ENCODE assay signal across 9 cellular contexts in genomic region chr12:124700810-124701594, GRCh38.
DNase-seq lines count a peak whose midpoint lies in the region; ATAC-seq, FAIRE-seq and TF ChIP-seq lines count a peak whose summit lies in the region.
"Had no signal": no experiment of that assay in that cellular context is flagged by ENCODE, and none has a peak within 500 bp of the region (broad histone marks: within the 10 kb centered on the region; RNA-seq: fewer than 3 reads in every experiment).

No MANE protein-coding gene starts in this region.

- peak overlapping the region; percentile 21 to 49 for H3K4ac ChIP-seq in mesenchymal stem cell (ENCODE audit: low read depth in 1 of 2, low read length in 2 of 2)

- no peak overlapping the region for H3K23ac ChIP-seq in mesenchymal stem cell (ENCODE audit: low read length in 2 of 2)

- POLR2A ChIA-PET in endothelial cell of umbilical vein (lab: Charles Lee) = no interaction called here

- no peaks in the 10 kb centered on the region for H3K79me2 ChIP-seq in endothelial cell of umbilical vein (ENCODE audit: control insufficient read depth, insufficient read depth, low read length)

- intact Hi-C loops in endothelial cell of umbilical vein (cut with micrococcal nuclease) = no loop called here
- intact Hi-C loops in thyroid gland (cut with DNase I) = no loop called here

- BruUV-seq in endothelial cell of umbilical vein (replicated peaks; lab: Mats Ljungman, UMichigan) = no TSS peak

- peak overlapping the region; percentile 77 for H2BK120ac ChIP-seq in mesenchymal stem cell (ENCODE audit: low read depth, low read length)

- H3K36me3 ChIP-seq in endothelial cell of umbilical vein (ENCODE audit: control insufficient read depth in 2 of 2, extremely low read depth in 1 of 2, insufficient read depth in 2 of 2, low read length in 2 of 2) (no peaks in the 10 kb centered on the region), mesenchymal stem cell (ENCODE audit: control insufficient read depth in 1 of 2, insufficient read depth in 2 of 2, low read depth in 1 of 2, low read length in 2 of 2) (no peaks in the 10 kb centered on the region), thyroid gland (no peaks in the 10 kb centered on the region)

- H3K79me1 ChIP-seq in mesenchymal stem cell (replicated peaks; ENCODE audit: low read length, poor library complexity, severe bottlenecking) = no peaks in the 10 kb centered on the region

- H3K27ac ChIP-seq in endothelial cell of umbilical vein (ENCODE audit: insufficient read depth, low read depth, low read length) (no peak overlapping the region), mesenchymal stem cell (ENCODE audit: low read length, poor library complexity, severe bottlenecking) (no peak overlapping the region), thyroid gland (peak overlapping the region; percentile 52 to 86 (median 58))

- peak overlapping the region; percentile 23 to 86 for H2BK12ac ChIP-seq in mesenchymal stem cell (ENCODE audit: low read length in 2 of 2)

- CTCF ChIA-PET in endothelial cell of umbilical vein (lab: Charles Lee) = interaction anchor here (0.6 to 1.6 kb wide), 6 partner anchors 9 to 138 kb away, joined by 3 to 7 read pairs (median 4); no protein-coding TSS in a partner anchor

- H3K4me3 ChIP-seq in endothelial cell of umbilical vein (replicated peaks in 1 of 3; ENCODE audit: insufficient read depth in 1 of 3, low read depth in 1 of 3, low read length in 3 of 3) (no peak overlapping the region), mesenchymal stem cell (ENCODE audit: insufficient read depth in 1 of 2, low read depth in 1 of 2, low read length in 2 of 2) (no peak overlapping the region), thyroid gland (replicated peaks in 1 of 3) (no peak overlapping the region)

- peak overlapping the region; percentile 90 for H2AK5ac ChIP-seq in mesenchymal stem cell (ENCODE audit: low read length, severe bottlenecking)

- H3K9me1 ChIP-seq in endothelial cell of umbilical vein (replicated peaks; ENCODE audit: control insufficient read depth, extremely low read depth, insufficient read depth, low read length) = no peaks in the 10 kb centered on the region

- H3K9ac ChIP-seq in endothelial cell of umbilical vein (replicated peaks; ENCODE audit: extremely low read depth, insufficient read depth, low read length) (no peak overlapping the region), mesenchymal stem cell (ENCODE audit: low read length) (peak overlapping the region; percentile 26)

- H3K14ac ChIP-seq in mesenchymal stem cell (ENCODE audit: low read length in 2 of 2) = peak overlapping the region in 1 of 2 experiments; percentile 5

- peak overlapping the region; percentile 21 for H4K8ac ChIP-seq in mesenchymal stem cell (ENCODE audit: low read length)

- TF ChIP-seq CTCF in endothelial cell of umbilical vein (IDR thresholded peaks at IDR 0.05; ENCODE audit: extremely low read depth in 1 of 2, insufficient read depth in 1 of 2, low read depth in 1 of 2, low read length in 2 of 2) (no peak), thyroid gland (IDR thresholded peaks at IDR 0.05) (no peak)

- H4K20me1 ChIP-seq in endothelial cell of umbilical vein (replicated peaks; ENCODE audit: control insufficient read depth, extremely low read depth, insufficient read depth, low read length) = no peaks in the 10 kb centered on the region

- H2AFZ ChIP-seq in endothelial cell of umbilical vein (ENCODE audit: low read depth, low read length) (peak overlapping the region; percentile 14), mesenchymal stem cell (ENCODE audit: low read depth, low read length) (no peak overlapping the region)

- DNase-seq in NCI-H226 (peak; percentile 56), endothelial cell of umbilical vein (ENCODE audit: low read depth, low spot score) (peak; percentile 47), mesenchymal stem cell (no peak), thyroid gland (peak; percentile 70 to 75), NCI-H2107 (lab: John Stamatoyannopoulos, UW) (no peak), OCI-M1 (lab: John Stamatoyannopoulos, UW) (no peak), NCI-H524 (lab: John Stamatoyannopoulos, UW) (no peak)
- DNase-seq: cerebellar nuclear complex had no signal

- 68% methylated on average over 17 of the region's 17 CpGs for WGBS in mesenchymal stem cell
- 58 to 67% methylated on average over 5 to 16 of the region's 17 CpGs for WGBS in thyroid gland, 2 donors

- H3K18ac ChIP-seq in mesenchymal stem cell (ENCODE audit: low read depth in 1 of 2, low read length in 2 of 2) = peak overlapping the region; percentile 40 to 80

- peaks cover 0 to 1% of the 10 kb centered on the region in 2 experiments for H3K27me3 ChIP-seq in endothelial cell of umbilical vein (ENCODE audit: control insufficient read depth in 2 of 2, insufficient read depth in 2 of 2, low read length in 2 of 2)
- H3K27me3 ChIP-seq in mesenchymal stem cell (ENCODE audit: control insufficient read depth in 1 of 2, insufficient read depth in 1 of 2, low read length in 2 of 2) = peaks cover 0 to 23% of the 10 kb centered on the region in 2 experiments
- no peaks in the 10 kb centered on the region for H3K27me3 ChIP-seq in thyroid gland

- H3K9me3 ChIP-seq in endothelial cell of umbilical vein (replicated peaks; ENCODE audit: control insufficient read depth, insufficient read depth, low read length) (no peaks in the 10 kb centered on the region), mesenchymal stem cell (ENCODE audit: control insufficient read depth, low read length) (no peaks in the 10 kb centered on the region), thyroid gland (no peaks in the 10 kb centered on the region)

- H2BK15ac ChIP-seq in mesenchymal stem cell (ENCODE audit: low read depth, poor library complexity, severe bottlenecking) = peak overlapping the region; percentile 18

- peak; percentile 20 for TF ChIP-seq POLR2A in endothelial cell of umbilical vein (IDR thresholded peaks at IDR 0.05; ENCODE audit: low read depth, low read length)
- peak in 1 of 2 donors; percentile 49 for TF ChIP-seq POLR2A in thyroid gland (IDR thresholded peaks at IDR 0.05)

- dilution Hi-C loops in endothelial cell of umbilical vein (cut with MboI; ENCODE audit: extremely low pct_ligation_motif_present, low sequenced_read_pairs) = no loop called here

- ATAC-seq in GM18870 (IDR thresholded peaks at IDR 0.05; ENCODE audit: unreplicated experiment) = no peak

- H3K4me1 ChIP-seq in endothelial cell of umbilical vein (ENCODE audit: control insufficient read depth, extremely low read depth, insufficient read depth, low read length) (peaks cover 7% of the 10 kb centered on the region), mesenchymal stem cell (ENCODE audit: control insufficient read depth, insufficient read depth, low read depth, low read length) (peaks cover 20% of the 10 kb centered on the region), thyroid gland (peaks cover 26 to 65% of the 10 kb centered on the region in 2 donors)

- H2BK5ac ChIP-seq in mesenchymal stem cell (ENCODE audit: low read depth, low read length, poor library complexity, severe bottlenecking) = no peak overlapping the region

- peak overlapping the region; percentile 87 for H4K91ac ChIP-seq in mesenchymal stem cell (ENCODE audit: low read length)

- no peak for FAIRE-seq in endothelial cell of umbilical vein (lab: Jason Lieb, UNC)

- H3K4me2 ChIP-seq in endothelial cell of umbilical vein (ENCODE audit: insufficient read depth, low read length) (no peak overlapping the region), mesenchymal stem cell (ENCODE audit: low read length, poor library complexity, severe bottlenecking) (no peak overlapping the region)

TF ChIP-seq in endothelial cell of umbilical vein, 7 proteins besides CTCF, POLR2A, EP300 and RAD21:
- TF ChIP-seq JUN (IDR thresholded peaks at IDR 0.05; ENCODE audit: borderline replicate concordance, insufficient read depth, insufficient read length, low read depth) (no peak), MYC (IDR thresholded peaks at IDR 0.05; ENCODE audit: low read depth, low read length) (no peak), GATA2 (IDR thresholded peaks at IDR 0.05; ENCODE audit: insufficient read depth, insufficient read length, low read depth, low read length) (no peak), POLR2AphosphoS5 (IDR thresholded peaks at IDR 0.05; ENCODE audit: insufficient read depth, low read depth, low read length) (no peak), EZH2 (IDR thresholded peaks at IDR 0.05; ENCODE audit: borderline replicate concordance, low read depth, low read length, severe bottlenecking) (no peak), FOS (IDR thresholded peaks at IDR 0.05; ENCODE audit: borderline replicate concordance, insufficient read depth, low read length) (no peak), MAX (IDR thresholded peaks at IDR 0.05; ENCODE audit: insufficient read depth, insufficient read length) (no peak)

Comparison
In these comparisons a context has a peak if more than half of its experiments do, and no peak if none do; other contexts are left out.
1. DNase-seq: peak in NCI-H226 (single experiment), endothelial cell of umbilical vein (single experiment) and thyroid gland (2 of 2); none in mesenchymal stem cell (single experiment), NCI-H2107 (single experiment), OCI-M1 (single experiment) and NCI-H524 (0 of 2).
2. H3K27ac ChIP-seq: peak in thyroid gland (3 of 3); none in endothelial cell of umbilical vein (single experiment) and mesenchymal stem cell (single experiment).